1 cellular context compared by ENCODE assay signal in the genomic region with DNA sequence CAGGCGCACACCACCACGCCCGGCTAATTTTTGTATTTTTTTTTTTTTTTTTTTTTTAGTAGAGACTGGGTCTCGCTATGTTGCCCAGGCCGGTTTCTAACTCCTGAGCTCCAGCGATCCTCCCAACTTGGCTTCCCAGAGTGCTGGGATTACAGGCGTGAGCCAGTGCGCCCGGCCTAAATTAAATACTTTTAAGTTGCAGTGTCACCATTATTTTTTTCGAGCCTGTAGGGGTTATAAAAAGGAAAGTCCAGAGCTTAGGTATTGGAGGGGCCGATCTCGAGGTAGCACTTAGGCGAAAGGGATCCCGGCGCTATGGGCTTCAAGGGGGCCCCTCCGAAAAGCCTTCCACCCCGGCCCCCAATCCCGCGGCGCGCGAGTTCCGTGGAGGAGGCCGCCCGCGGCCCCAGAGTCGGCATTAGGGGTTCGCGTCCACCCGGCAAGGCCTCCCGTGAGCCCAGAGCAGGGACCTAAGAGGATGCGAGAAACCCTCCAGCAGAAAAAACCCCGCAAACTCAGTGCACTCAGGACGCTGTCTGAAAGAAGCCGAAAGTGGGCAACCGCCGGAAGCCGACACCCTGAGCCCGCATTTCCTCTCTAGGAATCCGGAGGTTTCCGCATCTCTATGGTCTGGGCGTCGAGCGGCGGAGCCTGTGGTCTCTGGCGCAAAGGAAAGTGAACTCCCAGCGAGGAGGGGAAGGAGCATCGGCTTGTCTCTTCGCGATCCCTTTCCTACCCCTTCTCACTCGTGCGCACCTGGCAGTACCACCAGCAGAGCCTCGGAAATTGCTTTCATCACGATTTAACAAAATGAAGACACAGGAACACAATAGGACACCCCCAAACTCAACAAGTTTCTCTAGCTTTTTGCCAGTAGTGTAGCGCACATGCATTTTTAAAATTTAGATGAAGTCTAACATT.
A peak's percentile ranks its signal among the peaks of the same experiment; 100 is the strongest.
TF ChIP-seq lines count a peak whose summit lies in the region.

No MANE protein-coding gene starts in this region.

TF ChIP-seq in K562, 482 proteins besides CTCF, POLR2A, EP300 and RAD21 (continued from another document and continues in another):
- 0 out of 4 replicates have a peak, but pooled peaks of 1 of the 2 experiments have one; percentile 46 for TF ChIP-seq FOXA3 (CRISPR knock-in tag; conservative IDR thresholded peaks at IDR 0.05 in 1 of 2, IDR thresholded peaks at IDR 0.05 in 1 of 2)
- 0 out of 2 replicates have a peak, but pooled peaks have one; percentile 28 for TF ChIP-seq ZNF511 (CRISPR knock-in tag; IDR thresholded peaks at IDR 0.05)
- TF ChIP-seq, protein P1, sequence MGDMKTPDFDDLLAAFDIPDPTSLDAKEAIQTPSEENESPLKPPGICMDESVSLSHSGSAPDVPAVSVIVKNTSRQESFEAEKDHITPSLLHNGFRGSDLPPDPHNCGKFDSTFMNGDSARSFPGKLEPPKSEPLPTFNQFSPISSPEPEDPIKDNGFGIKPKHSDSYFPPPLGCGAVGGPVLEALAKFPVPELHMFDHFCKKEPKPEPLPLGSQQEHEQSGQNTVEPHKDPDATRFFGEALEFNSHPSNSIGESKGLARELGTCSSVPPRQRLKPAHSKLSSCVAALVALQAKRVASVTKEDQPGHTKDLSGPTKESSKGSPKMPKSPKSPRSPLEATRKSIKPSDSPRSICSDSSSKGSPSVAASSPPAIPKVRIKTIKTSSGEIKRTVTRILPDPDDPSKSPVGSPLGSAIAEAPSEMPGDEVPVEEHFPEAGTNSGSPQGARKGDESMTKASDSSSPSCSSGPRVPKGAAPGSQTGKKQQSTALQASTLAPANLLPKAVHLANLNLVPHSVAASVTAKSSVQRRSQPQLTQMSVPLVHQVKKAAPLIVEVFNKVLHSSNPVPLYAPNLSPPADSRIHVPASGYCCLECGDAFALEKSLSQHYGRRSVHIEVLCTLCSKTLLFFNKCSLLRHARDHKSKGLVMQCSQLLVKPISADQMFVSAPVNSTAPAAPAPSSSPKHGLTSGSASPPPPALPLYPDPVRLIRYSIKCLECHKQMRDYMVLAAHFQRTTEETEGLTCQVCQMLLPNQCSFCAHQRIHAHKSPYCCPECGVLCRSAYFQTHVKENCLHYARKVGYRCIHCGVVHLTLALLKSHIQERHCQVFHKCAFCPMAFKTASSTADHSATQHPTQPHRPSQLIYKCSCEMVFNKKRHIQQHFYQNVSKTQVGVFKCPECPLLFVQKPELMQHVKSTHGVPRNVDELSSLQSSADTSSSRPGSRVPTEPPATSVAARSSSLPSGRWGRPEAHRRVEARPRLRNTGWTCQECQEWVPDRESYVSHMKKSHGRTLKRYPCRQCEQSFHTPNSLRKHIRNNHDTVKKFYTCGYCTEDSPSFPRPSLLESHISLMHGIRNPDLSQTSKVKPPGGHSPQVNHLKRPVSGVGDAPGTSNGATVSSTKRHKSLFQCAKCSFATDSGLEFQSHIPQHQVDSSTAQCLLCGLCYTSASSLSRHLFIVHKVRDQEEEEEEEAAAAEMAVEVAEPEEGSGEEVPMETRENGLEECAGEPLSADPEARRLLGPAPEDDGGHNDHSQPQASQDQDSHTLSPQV (IDR thresholded peaks at IDR 0.05): peak; percentile 55; the same call in 1 of the 2 replicates
- TF ChIP-seq FOXP1 (CRISPR knock-in tag; IDR thresholded peaks at IDR 0.05): peak; percentile 44; the same call in 1 of the 2 replicates
- no peak for TF ChIP-seq ZNF696 (CRISPR knock-in tag; conservative IDR thresholded peaks at IDR 0.05)
- TF ChIP-seq HOMEZ (CRISPR knock-in tag; IDR thresholded peaks at IDR 0.05): no peak
- peak; percentile 86 for TF ChIP-seq ZNF121 (CRISPR knock-in tag; conservative IDR thresholded peaks at IDR 0.05)
- no peak for TF ChIP-seq RREB1 (CRISPR knock-in tag; IDR thresholded peaks at IDR 0.05)
- peak; percentile 67; the same call in 1 of the 2 replicates for TF ChIP-seq CBX1 (IDR thresholded peaks at IDR 0.05; ENCODE audit: low read depth)
- TF ChIP-seq ZNF175 (CRISPR knock-in tag; IDR thresholded peaks at IDR 0.05; ENCODE audit: low read depth): 0 out of 2 replicates have a peak, but pooled peaks have one; percentile 69
- TF ChIP-seq SUPT5H (IDR thresholded peaks at IDR 0.05): peak; percentile 81
- TF ChIP-seq HMGN3 (IDR thresholded peaks at IDR 0.05; ENCODE audit: borderline replicate concordance, extremely low read depth, insufficient read length, low read depth, low read length): peak; percentile 56
- peak; percentile 9; the same call in 1 of the 2 replicates for TF ChIP-seq TAL1 (IDR thresholded peaks at IDR 0.05)
- TF ChIP-seq CBX3 (IDR thresholded peaks at IDR 0.05; ENCODE audit: borderline replicate concordance in 1 of 2, low read length in 2 of 2): peak in 1 of 2 experiments; percentile 23; a peak in 1 of 3 replicates
- no peak for TF ChIP-seq NFIX (CRISPR knock-in tag; IDR thresholded peaks at IDR 0.05; ENCODE audit: low read depth)
- TF ChIP-seq POLR3A (IDR thresholded peaks at IDR 0.05; ENCODE audit: borderline replicate concordance, extremely low read depth, insufficient read depth, insufficient read length): no peak
- peak; percentile 89 for TF ChIP-seq SIN3B (IDR thresholded peaks at IDR 0.05; ENCODE audit: low read depth)
- TF ChIP-seq ARNT (IDR thresholded peaks at IDR 0.05): peak in 1 of 2 experiments; percentile 22; a peak in 1 of 4 replicates
- 0 out of 2 replicates have a peak, but pooled peaks have one; percentile 50 for TF ChIP-seq ZNF431 (CRISPR knock-in tag; IDR thresholded peaks at IDR 0.05)
- no peak for TF ChIP-seq SRSF1 (IDR thresholded peaks at IDR 0.05; ENCODE audit: low read depth, low read length)
- peak; percentile 81; the same call in 1 of the 2 replicates for TF ChIP-seq L3MBTL2 (IDR thresholded peaks at IDR 0.05)
- no peak for TF ChIP-seq MECOM (CRISPR knock-in tag; IDR thresholded peaks at IDR 0.05)
- TF ChIP-seq TBL1XR1 (IDR thresholded peaks at IDR 0.05; ENCODE audit: low read length in 2 of 2): no peak
- peak; percentile 66 for TF ChIP-seq TAF7 (tag; IDR thresholded peaks at IDR 0.05)
- TF ChIP-seq ZNF384 (IDR thresholded peaks at IDR 0.05; ENCODE audit: low read depth, low read length): no peak
- TF ChIP-seq MYBL2 (IDR thresholded peaks at IDR 0.05; ENCODE audit: low read depth): 0 out of 2 replicates have a peak, but pooled peaks have one; percentile 33
- TF ChIP-seq MYBL2 (CRISPR knock-in tag; IDR thresholded peaks at IDR 0.05; ENCODE audit: borderline replicate concordance): no peak
- TF ChIP-seq ZNF445 (CRISPR knock-in tag; IDR thresholded peaks at IDR 0.05; ENCODE audit: low read depth): 0 out of 2 replicates have a peak, but pooled peaks have one; percentile 18
- TF ChIP-seq VEZF1 (CRISPR knock-in tag; IDR thresholded peaks at IDR 0.05): peak; percentile 86
- peak; percentile 82 for TF ChIP-seq SP2 (IDR thresholded peaks at IDR 0.05; ENCODE audit: extremely low read depth, low read depth, low read length, poor library complexity, severe bottlenecking)
- TF ChIP-seq LCOR (CRISPR knock-in tag; IDR thresholded peaks at IDR 0.05): peak; percentile 48; the same call in 1 of the 2 replicates
- peak; percentile 36; the same call in 1 of the 2 replicates for TF ChIP-seq FOSL1 (tag; conservative IDR thresholded peaks at IDR 0.05)
- peak; percentile 93 for TF ChIP-seq TAF9B (IDR thresholded peaks at IDR 0.05; ENCODE audit: partially characterized antibody)
- no peak for TF ChIP-seq LEF1 (IDR thresholded peaks at IDR 0.05)
- TF ChIP-seq HES1 (IDR thresholded peaks at IDR 0.05; ENCODE audit: low read depth): no peak
- TF ChIP-seq MAFG (tag; conservative IDR thresholded peaks at IDR 0.05): no peak
- 0 out of 2 replicates have a peak, but pooled peaks have one; percentile 32 for TF ChIP-seq ZBTB1 (CRISPR knock-in tag; IDR thresholded peaks at IDR 0.05; ENCODE audit: borderline replicate concordance, low read depth)
- TF ChIP-seq HDAC1 (IDR thresholded peaks at IDR 0.05): 0 out of 4 replicates have a peak, but pooled peaks of 1 of the 2 experiments have one; percentile 27
- TF ChIP-seq GTF2B (IDR thresholded peaks at IDR 0.05; ENCODE audit: extremely low read depth, insufficient read length): peak; percentile 59
- TF ChIP-seq ZNF280A (IDR thresholded peaks at IDR 0.05; ENCODE audit: low read depth, partially characterized antibody): no peak
- peak; percentile 62 for TF ChIP-seq POLR2B (IDR thresholded peaks at IDR 0.05; ENCODE audit: low read depth, partially characterized antibody)
- no peak for TF ChIP-seq MYC (IDR thresholded peaks at IDR 0.05; ENCODE audit: low read depth, low read length)
- TF ChIP-seq MYC (CRISPR knock-in tag; IDR thresholded peaks at IDR 0.05; ENCODE audit: borderline replicate concordance, low read depth): no peak
